In genomic region chr7:129240119-129240815, GRCh38 we compare ENCODE assay signal across 28 cellular contexts. TPM values are rescaled to one million over a fixed set of nuclear protein-coding genes. Genes with fewer than 3 reads are reported as not detected.
DNase-seq lines count a peak whose midpoint lies in the region; ATAC-seq and TF ChIP-seq lines count a peak whose summit lies in the region.
"Had no signal": no experiment of that assay in that cellular context is flagged by ENCODE, and none has a peak within 500 bp of the region (broad histone marks: within the 10 kb centered on the region; RNA-seq: fewer than 3 reads in every experiment).

No MANE protein-coding gene starts in this region.

- no peaks in the 10 kb centered on the region for H3K9me3 ChIP-seq in iPS-15b (ENCODE audit: control insufficient read depth, insufficient read depth, low read length)
- no peaks in the 10 kb centered on the region for H3K9me3 ChIP-seq in CD4-positive, alpha-beta memory T cell (ENCODE audit: control insufficient read depth in 1 of 2, low read length in 2 of 2)
- no peaks in the 10 kb centered on the region for H3K9me3 ChIP-seq in PC-9 (ENCODE audit: insufficient read depth, low read depth)
- H3K9me3 ChIP-seq: adrenal gland, right lobe of liver, SJSA1, tibial artery had no signal

- H3K36me3 ChIP-seq in GM23338 (ENCODE audit: insufficient read depth) (no peaks in the 10 kb centered on the region), iPS-15b (ENCODE audit: control insufficient read depth, insufficient read depth, low read length) (no peaks in the 10 kb centered on the region), PC-9 (ENCODE audit: low read depth) (no peaks in the 10 kb centered on the region)
- no peaks in the 10 kb centered on the region for H3K36me3 ChIP-seq in CD4-positive, alpha-beta memory T cell (ENCODE audit: insufficient read depth, low read length)
- H3K36me3 ChIP-seq: adrenal gland, right lobe of liver, SJSA1, tibial artery had no signal

- 0 out of 2 replicates have a peak overlapping the region, but pooled peaks have one; percentile 12 for H3K27ac ChIP-seq in GM23338 (ENCODE audit: low read depth)
- H3K27ac ChIP-seq in CD4-positive, alpha-beta memory T cell (ENCODE audit: low read depth, low read length), result no peak overlapping the region
- no peak overlapping the region for H3K27ac ChIP-seq in PC-9
- H3K27ac ChIP-seq: adrenal gland, coronary artery, parathyroid adenoma, right lobe of liver, SJSA1, tibial artery had no signal

- peaks cover 4% of the 10 kb centered on the region for H3K27me3 Mint-ChIP-seq in GM23338 (ENCODE audit: insufficient read depth, low read depth, poor library complexity)
- no peaks in the 10 kb centered on the region for H3K27me3 Mint-ChIP-seq in CD4-positive, alpha-beta memory T cell
- H3K27me3 Mint-ChIP-seq: CD4-positive, alpha-beta T cell; natural killer cell treated with Interleukin-12 subunit alpha and Interleukin-12 subunit beta and Interleukin-15 and Interleukin-18, amount 100 ng/mL, for 72 hours had no signal

- ATAC-seq in GM23338 (no peak), sciatic nerve (peak; percentile 49)
- ATAC-seq: activated T-cell treated with anti-CD3 and anti-CD28 coated beads, Interleukin-2, amount 50 U/mL, for 4 hours; left ventricle myocardium superior; natural killer cell treated with Interleukin-12 subunit alpha and Interleukin-12 subunit beta and Interleukin-15 and Interleukin-18, amount 100 ng/mL, for 72 hours; right lobe of liver; stimulated activated naive CD8-positive, alpha-beta T cell treated with anti-CD3 and anti-CD28 coated beads, Interleukin-15, Interleukin-2, amounts not matched to agents 100 U/mL and 50 U/mL, for 24 hours had no signal

- H2AFZ ChIP-seq in GM23338, result no peak overlapping the region
- H2AFZ ChIP-seq in PC-9, result no peak overlapping the region
- H2AFZ ChIP-seq: parathyroid adenoma had no signal

- H3K4me3 ChIP-seq in GM23338 (no peak overlapping the region), iPS-15b (ENCODE audit: low read depth, low read length) (peak overlapping the region; percentile 8), PC-9 (no peak overlapping the region)
- H3K4me3 ChIP-seq in CD4-positive, alpha-beta memory T cell (ENCODE audit: low read length in 2 of 2), result no peak overlapping the region
- H3K4me3 ChIP-seq: adrenal gland, coronary artery, right lobe of liver, SJSA1, tibial artery had no signal

- no peak overlapping the region for H3K9ac ChIP-seq in iPS-15b (ENCODE audit: low read depth, low read length)
- H3K9ac ChIP-seq: parathyroid adenoma had no signal

- H3K4me1 Mint-ChIP-seq in GM23338, result peaks cover 8% of the 10 kb centered on the region
- peaks cover 13 to 19% (median 14%) of the 10 kb centered on the region in 4 donors for H3K4me1 Mint-ChIP-seq in CD4-positive, alpha-beta memory T cell

- TF ChIP-seq CTCF in GM23338 (conservative IDR thresholded peaks at IDR 0.05; ENCODE audit: low read depth in 2 of 2) (no peak), PC-9 (conservative IDR thresholded peaks at IDR 0.05) (no peak)

- DNase-seq in GM23338 (ENCODE audit: low spot score), result no peak
- DNase-seq in amniotic epithelial cell (ENCODE audit: low read depth), result peak; percentile 18
- DNase-seq in sciatic nerve (ENCODE audit: low spot score), result no peak
- DNase-seq in CD4-positive, alpha-beta memory T cell, result no peak
- DNase-seq in activated T-cell treated with anti-CD3 and anti-CD28 coated beads, Interleukin-2, amount 50 U/mL, for 48 hours, result no peak
- DNase-seq in PC-9, result no peak
- no peak for DNase-seq in DMS79 (lab: John Stamatoyannopoulos, UW)
- DNase-seq: activated naive CD4-positive, alpha-beta T cell; activated T-cell treated with anti-CD3 and anti-CD28 coated beads, Interleukin-2, amount 50 U/mL, for 4 hours; adrenal gland; CD4-positive, alpha-beta T cell; endodermal cell; GOT3; KG1; left ventricle myocardium superior; NCI-H146; NCI-H2171; NCI-H510A treated with DMSO at 0.1 percent for 48 hours; right lobe of liver; stimulated activated CD4-positive, alpha-beta T cell treated with anti-CD3 and anti-CD28 coated beads, Interleukin-15, amount 100 ng/mL, for 24 hours; stimulated activated naive CD8-positive, alpha-beta T cell treated with anti-CD3 and anti-CD28 coated beads, Interleukin-15, Interleukin-2, amounts not matched to agents 100 U/mL and 50 U/mL, for 24 hours; tibial artery had no signal

- H4K20me1 ChIP-seq in GM23338 (replicated peaks; ENCODE audit: insufficient read depth), result peaks cover 6% of the 10 kb centered on the region; the same call in 1 of the 2 replicates
- no peaks in the 10 kb centered on the region for H4K20me1 ChIP-seq in PC-9 (ENCODE audit: insufficient read depth)

- 0 out of 2 replicates have a peak overlapping the region, but pooled peaks have one; percentile 44 for H3K27ac Mint-ChIP-seq in GM23338
- H3K27ac Mint-ChIP-seq in CD4-positive, alpha-beta memory T cell, result peak overlapping the region in 2 of 7 donors; percentile 3 to 29
- H3K27ac Mint-ChIP-seq: CD4-positive, alpha-beta T cell; natural killer cell treated with Interleukin-12 subunit alpha and Interleukin-12 subunit beta and Interleukin-15 and Interleukin-18, amount 100 ng/mL, for 72 hours had no signal

- no peaks in the 10 kb centered on the region for H3K9me2 ChIP-seq in GM23338 (ENCODE audit: insufficient read depth)
- no peaks in the 10 kb centered on the region for H3K9me2 ChIP-seq in PC-9 (ENCODE audit: insufficient read depth)

- H3F3A ChIP-seq in GM23338 (replicated peaks; ENCODE audit: low read depth) (no peaks in the 10 kb centered on the region), PC-9 (ENCODE audit: insufficient read depth, low read depth) (no peaks in the 10 kb centered on the region)

- H3K36me3 Mint-ChIP-seq in GM23338 (ENCODE audit: low read depth), result peaks cover 10% of the 10 kb centered on the region
- peaks cover 2 to 19% of the 10 kb centered on the region in 2 donors for H3K36me3 Mint-ChIP-seq in CD4-positive, alpha-beta memory T cell
- H3K36me3 Mint-ChIP-seq: natural killer cell treated with Interleukin-12 subunit alpha and Interleukin-12 subunit beta and Interleukin-15 and Interleukin-18, amount 100 ng/mL, for 72 hours had no signal

- no peak overlapping the region for H3K4me3 Mint-ChIP-seq in GM23338
- no peak overlapping the region for H3K4me3 Mint-ChIP-seq in CD4-positive, alpha-beta memory T cell
- H3K4me3 Mint-ChIP-seq: activated T-cell treated with anti-CD3 and anti-CD28 coated beads, Interleukin-2, amount 50 U/mL, for 4 hours; CD4-positive, alpha-beta T cell; endodermal cell; natural killer cell treated with Interleukin-12 subunit alpha and Interleukin-12 subunit beta and Interleukin-15 and Interleukin-18, amount 100 ng/mL, for 72 hours had no signal

- BruUV-seq in PC-9 (replicated peaks; lab: Mats Ljungman, UMichigan), result no TSS peak

- intact Hi-C loops in sciatic nerve (cut with DNase I) (no loop called here), PC-9 (cut with micrococcal nuclease; ENCODE audit: unreplicated experiment) (no loop called here)
- intact Hi-C loops in CD4-positive, alpha-beta memory T cell (cut with micrococcal nuclease), result no loop called here

- peaks cover 81% of the 10 kb centered on the region for H3K79me2 ChIP-seq in GM23338 (replicated peaks; ENCODE audit: insufficient read depth)
- H3K79me2 ChIP-seq in PC-9 (ENCODE audit: low read depth), result no peaks in the 10 kb centered on the region

- H3K4me2 ChIP-seq in GM23338, result no peak overlapping the region
- H3K4me2 ChIP-seq in PC-9, result no peak overlapping the region

- H3K4me1 ChIP-seq in GM23338 (ENCODE audit: insufficient read depth) (peaks cover 5% of the 10 kb centered on the region; the same call in 1 of the 2 replicates), iPS-15b (ENCODE audit: control insufficient read depth, insufficient read depth, low read length) (no peaks in the 10 kb centered on the region), PC-9 (replicated peaks; ENCODE audit: insufficient read depth) (no peaks in the 10 kb centered on the region)
- no peaks in the 10 kb centered on the region for H3K4me1 ChIP-seq in CD4-positive, alpha-beta memory T cell (ENCODE audit: insufficient read depth, low read length)
- H3K4me1 ChIP-seq: adrenal gland, parathyroid adenoma, right lobe of liver, SJSA1, tibial artery had no signal

- peaks cover 3% of the 10 kb centered on the region; the same call in 2 of the 3 replicates for H3K9me3 Mint-ChIP-seq in GM23338
- peaks cover 0 to 4% (median 0%) of the 10 kb centered on the region in 8 donors for H3K9me3 Mint-ChIP-seq in CD4-positive, alpha-beta memory T cell
- H3K9me3 Mint-ChIP-seq: natural killer cell treated with Interleukin-12 subunit alpha and Interleukin-12 subunit beta and Interleukin-15 and Interleukin-18, amount 100 ng/mL, for 72 hours had no signal

- H3K27me3 ChIP-seq in GM23338 (ENCODE audit: insufficient read depth) (no peaks in the 10 kb centered on the region), iPS-15b (ENCODE audit: control insufficient read depth, insufficient read depth, low read length) (no peaks in the 10 kb centered on the region), PC-9 (ENCODE audit: insufficient read depth, low read depth) (no peaks in the 10 kb centered on the region)
- no peaks in the 10 kb centered on the region for H3K27me3 ChIP-seq in CD4-positive, alpha-beta memory T cell (ENCODE audit: insufficient read depth, low read length)
- H3K27me3 ChIP-seq: adrenal gland, right lobe of liver, SJSA1, tibial artery had no signal

- POLR2A ChIA-PET in CD4-positive, alpha-beta memory T cell (lab: Charles Lee; ENCODE audit: partially characterized antibody), result no interaction called here
- POLR2A ChIA-PET in PC-9 (lab: Charles Lee; ENCODE audit: unreplicated experiment), result interaction anchor here (0.6 kb wide), 1 partner anchor 406 kb away, joined by 3 read pairs; no protein-coding TSS in a partner anchor

- CTCF ChIA-PET in CD4-positive, alpha-beta memory T cell (lab: Charles Lee; ENCODE audit: partially characterized antibody), result interaction anchor here (1.6 kb wide), 1 partner anchor 22 kb away, joined by 4 read pairs; no protein-coding TSS in a partner anchor
- CTCF ChIA-PET in PC-9 (lab: Charles Lee), result no interaction called here

TF ChIP-seq in GM23338, 12 proteins besides CTCF, POLR2A, EP300 and RAD21 (continues in another document):
- no peak for TF ChIP-seq ZNF331 (CRISPR knock-in tag; IDR thresholded peaks at IDR 0.05; ENCODE audit: low read depth)
- TF ChIP-seq STAT1 (IDR thresholded peaks at IDR 0.05; ENCODE audit: unreplicated experiment), result no peak
- TF ChIP-seq ZNF114 (CRISPR knock-in tag; IDR thresholded peaks at IDR 0.05), result no peak

RNA-seq across cellular contexts. Expression of gene AHCYL2, which starts 15.4 kb away (rescaled TPM):
- total RNA-seq in GM23338 (2014; rRNA removed; shearing (Covaris generic)), result 29.4 and 42.6 TPM in 2 replicates
- polyA plus RNA-seq in GM23338 (2016; fragmentation: Nextera tagmentation; extraction: Ambion mirVana), result 7.8 and 9.2 TPM in 2 replicates
- total RNA-seq in sciatic nerve (46.1 TPM), PC-9 (2021) (15.7 and 16.2 TPM in 2 replicates)
- 10 to 100 TPM; 15.4 to 16.5 TPM for total RNA-seq in CD4-positive, alpha-beta memory T cell
- polyA plus RNA-seq in CD4-positive, alpha-beta memory T cell, result 1 to 10 TPM; 8.6 to 8.8 TPM

RNA-seq across cellular contexts. Expression of gene SMO, which starts 51.8 kb away (rescaled TPM):
- total RNA-seq in GM23338 (2014; rRNA removed; shearing (Covaris generic)), result 57.7 and 61.5 TPM in 2 replicates
- 13.1 and 13.9 TPM in 2 replicates for polyA plus RNA-seq in GM23338 (2016; fragmentation: Nextera tagmentation; extraction: Ambion mirVana)
- 24.8 TPM for total RNA-seq in sciatic nerve
- not detected for total RNA-seq in CD4-positive, alpha-beta memory T cell
- polyA plus RNA-seq in CD4-positive, alpha-beta memory T cell, result not detected
- total RNA-seq in PC-9 (2021), result 1.2 and 1.9 TPM in 2 replicates
- total RNA-seq: CD4-positive, alpha-beta T cell; T-helper 1 cell treated with Interleukin-12 subunit alpha and Interleukin-12 subunit beta and Interleukin-4 antibody, amounts not matched to agents 30 ng/mL and 1 ng/mL, for 36 hours had no signal
